Comparison of ENCODE assay signal across 1 cellular context in the genomic region with DNA sequence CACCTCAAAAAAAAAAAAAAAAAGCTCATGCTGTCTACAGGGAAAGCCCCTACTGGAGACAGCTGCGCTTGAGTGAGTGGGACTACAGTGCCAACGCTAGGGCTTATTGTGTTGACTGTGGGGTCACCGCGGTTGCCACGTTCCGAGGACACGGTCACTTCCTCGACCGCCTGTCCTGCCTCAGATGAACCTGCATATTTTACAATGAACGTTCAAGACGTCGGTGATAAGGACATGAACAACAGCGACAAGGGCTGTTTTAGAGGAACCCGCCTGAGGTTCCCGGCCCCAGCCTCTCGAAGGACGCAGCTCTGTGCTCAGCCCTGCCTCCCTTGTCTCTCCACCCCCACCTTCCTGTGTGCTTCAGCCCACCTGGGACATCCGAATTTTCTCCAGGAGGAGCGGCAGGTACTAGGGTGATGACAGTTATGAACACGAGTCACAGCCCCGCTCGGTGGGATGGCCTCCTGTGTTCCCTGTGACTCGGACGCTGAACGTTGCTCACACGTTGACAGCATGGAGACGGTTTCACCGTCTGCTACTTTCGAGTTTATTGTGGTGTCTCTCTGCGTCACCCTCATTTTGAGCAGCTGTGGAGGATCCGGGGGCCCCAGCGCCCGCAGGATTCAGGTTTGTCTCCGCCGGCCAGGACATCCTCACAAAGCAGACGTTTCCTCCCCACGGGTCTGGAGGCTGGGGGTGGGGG.
A peak's percentile ranks its signal among the peaks of the same experiment; 100 is the strongest.
TF ChIP-seq lines count a peak whose summit lies in the region.

No MANE protein-coding gene starts in this region.

TF ChIP-seq in K562, 482 proteins besides CTCF, POLR2A, EP300 and RAD21 (continued from another document):
- 0 out of 2 replicates have a peak, but pooled peaks have one; percentile 14 for TF ChIP-seq SPI1 (IDR thresholded peaks at IDR 0.05; ENCODE audit: borderline replicate concordance, low read depth, low read length)
- peak; percentile 69 for TF ChIP-seq CXXC5 (CRISPR knock-in tag; IDR thresholded peaks at IDR 0.05)
- no peak for TF ChIP-seq ZBTB1 (CRISPR knock-in tag; IDR thresholded peaks at IDR 0.05; ENCODE audit: borderline replicate concordance, low read depth)
- TF ChIP-seq GATAD2B (IDR thresholded peaks at IDR 0.05; ENCODE audit: borderline replicate concordance): no peak
- no peak for TF ChIP-seq MLX (CRISPR knock-in tag; conservative IDR thresholded peaks at IDR 0.05)
- peak; percentile 80 for TF ChIP-seq ZNF592 (IDR thresholded peaks at IDR 0.05)
- peak; percentile 38; the same call in 1 of the 2 replicates for TF ChIP-seq SMARCA4 (IDR thresholded peaks at IDR 0.05)
- TF ChIP-seq PHF8 (IDR thresholded peaks at IDR 0.05; ENCODE audit: borderline replicate concordance, low read length): peak; percentile 24; the same call in 1 of the 2 replicates
- TF ChIP-seq DPF2 (IDR thresholded peaks at IDR 0.05): peak; percentile 37; the same call in 1 of the 2 replicates
- TF ChIP-seq FOXK2 (conservative IDR thresholded peaks at IDR 0.05 in 1 of 2, IDR thresholded peaks at IDR 0.05 in 1 of 2; ENCODE audit: low read depth in 2 of 2): 0 out of 4 replicates have a peak, but pooled peaks of 1 of the 2 experiments have one; percentile 32
- no peak for TF ChIP-seq NFIC (IDR thresholded peaks at IDR 0.05)
- TF ChIP-seq GTF2E2 (tag; IDR thresholded peaks at IDR 0.05): no peak
- TF ChIP-seq E2F6 (IDR thresholded peaks at IDR 0.05; ENCODE audit: borderline replicate concordance in 1 of 2, extremely low read depth in 1 of 2, insufficient read depth in 1 of 2, insufficient read length in 1 of 2, low read depth in 1 of 2, low read length in 1 of 2, poor library complexity in 1 of 2, severe bottlenecking in 1 of 2): peak in 1 of 2 experiments; percentile 54
